ENCODE assay signal across 1 cellular context in the genomic region with DNA sequence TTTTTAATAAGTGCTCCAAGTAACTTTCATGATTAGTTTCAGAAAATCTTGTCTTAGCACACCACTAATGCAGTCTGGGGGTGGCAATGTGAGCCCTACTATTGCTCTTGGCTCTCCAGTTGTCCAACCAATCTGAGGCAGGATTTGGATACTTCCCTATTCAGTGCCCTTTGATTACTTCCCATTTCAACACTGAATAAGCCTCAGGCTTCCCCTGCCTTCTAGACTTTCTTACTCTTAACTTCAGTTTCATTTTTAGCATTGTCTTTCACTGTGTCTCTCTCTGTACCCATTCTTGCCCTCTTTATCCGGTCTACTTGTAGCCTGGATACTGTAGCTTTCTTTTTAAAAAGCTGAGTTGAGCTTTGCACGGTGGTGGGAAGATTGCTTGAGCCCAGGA.
TF ChIP-seq lines count a peak whose summit lies in the region.

No MANE protein-coding gene starts in this region.

TF ChIP-seq in WTC11, 78 proteins besides CTCF, POLR2A, EP300 and RAD21 (continued from another document):
- TF ChIP-seq, protein P1, sequence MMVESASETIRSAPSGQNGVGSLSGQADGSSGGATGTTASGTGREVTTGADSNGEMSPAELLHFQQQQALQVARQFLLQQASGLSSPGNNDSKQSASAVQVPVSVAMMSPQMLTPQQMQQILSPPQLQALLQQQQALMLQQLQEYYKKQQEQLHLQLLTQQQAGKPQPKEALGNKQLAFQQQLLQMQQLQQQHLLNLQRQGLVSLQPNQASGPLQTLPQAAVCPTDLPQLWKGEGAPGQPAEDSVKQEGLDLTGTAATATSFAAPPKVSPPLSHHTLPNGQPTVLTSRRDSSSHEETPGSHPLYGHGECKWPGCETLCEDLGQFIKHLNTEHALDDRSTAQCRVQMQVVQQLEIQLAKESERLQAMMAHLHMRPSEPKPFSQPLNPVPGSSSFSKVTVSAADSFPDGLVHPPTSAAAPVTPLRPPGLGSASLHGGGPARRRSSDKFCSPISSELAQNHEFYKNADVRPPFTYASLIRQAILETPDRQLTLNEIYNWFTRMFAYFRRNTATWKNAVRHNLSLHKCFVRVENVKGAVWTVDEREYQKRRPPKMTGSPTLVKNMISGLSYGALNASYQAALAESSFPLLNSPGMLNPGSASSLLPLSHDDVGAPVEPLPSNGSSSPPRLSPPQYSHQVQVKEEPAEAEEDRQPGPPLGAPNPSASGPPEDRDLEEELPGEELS (CRISPR knock-in tag; IDR thresholded peaks at IDR 0.05) = no peak
- no peak for TF ChIP-seq ZBTB21 (CRISPR knock-in tag; IDR thresholded peaks at IDR 0.05; ENCODE audit: borderline replicate concordance)
- no peak for TF ChIP-seq CREM (CRISPR knock-in tag; IDR thresholded peaks at IDR 0.05)
- no peak for TF ChIP-seq CREB1 (CRISPR knock-in tag; IDR thresholded peaks at IDR 0.05)
- TF ChIP-seq ZNF281 (CRISPR knock-in tag; IDR thresholded peaks at IDR 0.05) = no peak
- no peak for TF ChIP-seq OVOL2 (CRISPR knock-in tag; IDR thresholded peaks at IDR 0.05; ENCODE audit: borderline replicate concordance)
- TF ChIP-seq IRF1 (CRISPR knock-in tag; IDR thresholded peaks at IDR 0.05) = no peak
- TF ChIP-seq TCF7 (CRISPR knock-in tag; IDR thresholded peaks at IDR 0.05; ENCODE audit: low read depth) = no peak
- no peak for TF ChIP-seq ZNF671 (CRISPR knock-in tag; IDR thresholded peaks at IDR 0.05)
- no peak for TF ChIP-seq AR (CRISPR knock-in tag; IDR thresholded peaks at IDR 0.05)
